ENCODE assay signal across 19 cellular contexts in genomic region chr1:93694833-93695232, GRCh38. TPM values are rescaled to one million over a fixed set of nuclear protein-coding genes. Genes with fewer than 3 reads are reported as not detected.
DNase-seq lines count a peak whose midpoint lies in the region; ATAC-seq and TF ChIP-seq lines count a peak whose summit lies in the region.
"Had no signal": no experiment of that assay in that cellular context is flagged by ENCODE, and none has a peak within 500 bp of the region (broad histone marks: within the 10 kb centered on the region; RNA-seq: fewer than 3 reads in every experiment).

No MANE protein-coding gene starts in this region.

- no peak overlapping the region for H4K5ac ChIP-seq in mesendoderm (ENCODE audit: low read length)

- no peaks in the 10 kb centered on the region for H4K20me1 ChIP-seq in BLaER1

- H2AK5ac ChIP-seq in mesendoderm (ENCODE audit: low read length): peak overlapping the region; percentile 23

- H3K9ac ChIP-seq in BLaER1 (0 out of 2 replicates have a peak overlapping the region, but pooled peaks have one; percentile 3), mesendoderm (ENCODE audit: low read length) (no peak overlapping the region)

- no peak for ATAC-seq in HG03378 (IDR thresholded peaks at IDR 0.05; ENCODE audit: unreplicated experiment)
- ATAC-seq: activated T-cell treated with anti-CD3 and anti-CD28 coated beads, Interleukin-2, amount 50 U/mL, for 72 hours had no signal

- H3K4me1 Mint-ChIP-seq in endothelial cell (ENCODE audit: unreplicated experiment): peaks cover 8% of the 10 kb centered on the region
- H3K4me1 Mint-ChIP-seq: activated CD4-positive, alpha-beta memory T cell treated with anti-CD3 and anti-CD28 coated beads, Interleukin-2, amount 10 ng/mL, durations not matched to agents 7 days and 5 days had no signal

- TF ChIP-seq CTCF in ascending aorta (IDR thresholded peaks at IDR 0.05) (no peak), endothelial cell (IDR thresholded peaks at IDR 0.05; ENCODE audit: unreplicated experiment) (no peak)

- H3K4me1 ChIP-seq in BLaER1 (peaks cover 93% of the 10 kb centered on the region), ascending aorta (peaks cover 5 to 29% of the 10 kb centered on the region in 2 donors), mesendoderm (ENCODE audit: control insufficient read depth, low read depth, low read length) (peaks cover 9% of the 10 kb centered on the region)

- H3K27ac Mint-ChIP-seq in endothelial cell (ENCODE audit: unreplicated experiment): no peak overlapping the region
- H3K27ac Mint-ChIP-seq: activated CD4-positive, alpha-beta memory T cell treated with anti-CD3 and anti-CD28 coated beads, Interleukin-2, amount 10 ng/mL, durations not matched to agents 7 days and 5 days; activated T-cell treated with anti-CD3 and anti-CD28 coated beads, Interleukin-2, amount 50 U/mL, for 72 hours; memory B cell; nephron progenitor cell had no signal

- H3K36me3 ChIP-seq in BLaER1: no peaks in the 10 kb centered on the region
- no peaks in the 10 kb centered on the region for H3K36me3 ChIP-seq in ascending aorta
- H3K36me3 ChIP-seq in mesendoderm (ENCODE audit: control insufficient read depth, insufficient read depth, low read length): no peaks in the 10 kb centered on the region
- H3K36me3 ChIP-seq: BE2C had no signal

- no peaks in the 10 kb centered on the region for H3K79me1 ChIP-seq in mesendoderm (ENCODE audit: low read length)

- H3K27me3 ChIP-seq in BLaER1: no peaks in the 10 kb centered on the region
- no peaks in the 10 kb centered on the region for H3K27me3 ChIP-seq in ascending aorta
- no peaks in the 10 kb centered on the region for H3K27me3 ChIP-seq in mesendoderm (ENCODE audit: insufficient read depth, low read length, poor library complexity)
- H3K27me3 ChIP-seq: BE2C had no signal

- H3K9me3 ChIP-seq in BLaER1 (no peaks in the 10 kb centered on the region), ascending aorta (no peaks in the 10 kb centered on the region)
- H3K9me3 ChIP-seq: BE2C had no signal

- no CpG with 5 or more reads among the region's 4 CpGs for WGBS in mesendoderm (ENCODE audit: extremely low coverage, insufficient coverage, low lambda C conversion rate)

- no peaks in the 10 kb centered on the region for H3K36me3 Mint-ChIP-seq in endothelial cell (ENCODE audit: low read depth, unreplicated experiment)
- H3K36me3 Mint-ChIP-seq: memory B cell had no signal

- H3K4me2 ChIP-seq in BLaER1: peak overlapping the region; percentile 92
- H3K4me2 ChIP-seq in mesendoderm (ENCODE audit: low read length): no peak overlapping the region

- H3K4ac ChIP-seq in mesendoderm (ENCODE audit: low read depth, low read length): no peak overlapping the region

- H3K23ac ChIP-seq in mesendoderm (ENCODE audit: low read length): no peak overlapping the region

- no peak overlapping the region for H3K18ac ChIP-seq in mesendoderm (ENCODE audit: low read length)

- H3K27me3 Mint-ChIP-seq in endothelial cell (ENCODE audit: unreplicated experiment): peaks cover 5% of the 10 kb centered on the region
- H3K27me3 Mint-ChIP-seq: activated CD4-positive, alpha-beta memory T cell treated with anti-CD3 and anti-CD28 coated beads, Interleukin-2, amount 10 ng/mL, durations not matched to agents 7 days and 5 days; memory B cell had no signal

- peak in 1 of 2 donors; percentile 61 for DNase-seq in ascending aorta (ENCODE audit: low spot score in 2 of 2)
- peak; percentile 68 for DNase-seq in mesendoderm
- DNase-seq in kidney glomerular epithelial cell (lab: John Stamatoyannopoulos, UW): no peak
- DNase-seq in endothelial cell (ENCODE audit: low spot score): no peak
- no peak for DNase-seq in epidermal melanocyte (ENCODE audit: insufficient read length, low spot score)
- DNase-seq: activated CD4-positive, alpha-beta memory T cell treated with anti-CD3 and anti-CD28 coated beads, Interleukin-2, amount 10 ng/mL, durations not matched to agents 7 days and 5 days; activated T-cell treated with anti-CD3 and anti-CD28 coated beads, Interleukin-2, amount 50 U/mL, for 72 hours; BE2C; central memory CD4-positive, alpha-beta T cell; DMS79; GOT3; NCI-H2171 treated with DMSO at 0.1 percent for 48 hours; nephron progenitor cell; NK-92 treated with Interleukin-12 subunit alpha and Interleukin-12 subunit beta, amount 100 ng/mL, for 24 hours had no signal

- TF ChIP-seq RAD21 in Ishikawa (IDR thresholded peaks at IDR 0.05; ENCODE audit: low read depth): no peak

- no peak overlapping the region for H2BK120ac ChIP-seq in mesendoderm (ENCODE audit: low read depth, low read length)

- no peak overlapping the region for H4K8ac ChIP-seq in mesendoderm (ENCODE audit: low read depth, low read length)

- H2BK5ac ChIP-seq in mesendoderm (ENCODE audit: low read length): no peak overlapping the region

- no peak overlapping the region for H2BK15ac ChIP-seq in mesendoderm (replicated peaks; ENCODE audit: low read depth)

- H3K56ac ChIP-seq in mesendoderm (ENCODE audit: low read length): no peak overlapping the region

- intact Hi-C loops in ascending aorta (cut with DNase I): loop anchor here (1.0 to 10.0 kb wide), 4 partner anchors 14 to 510 kb away; partner anchors contain the start of genes BCAR3, CCDC18, DR1 and TMED5

- peak overlapping the region; percentile 97 for H3K27ac ChIP-seq in BLaER1
- peak overlapping the region; percentile 74 to 89 for H3K27ac ChIP-seq in ascending aorta
- no peak overlapping the region for H3K27ac ChIP-seq in mesendoderm (ENCODE audit: low read depth, low read length)
- H3K27ac ChIP-seq: SK-N-MC had no signal

- TF ChIP-seq EP300 in Ishikawa (IDR thresholded peaks at IDR 0.05; ENCODE audit: borderline replicate concordance): peak; percentile 25; the same call in 1 of the 2 replicates

- H3K9me3 Mint-ChIP-seq in endothelial cell (ENCODE audit: unreplicated experiment): no peaks in the 10 kb centered on the region
- H3K9me3 Mint-ChIP-seq: activated CD4-positive, alpha-beta memory T cell treated with anti-CD3 and anti-CD28 coated beads, Interleukin-2, amount 10 ng/mL, durations not matched to agents 7 days and 5 days; activated T-cell treated with anti-CD3 and anti-CD28 coated beads, Interleukin-2, amount 50 U/mL, for 72 hours; memory B cell; nephron progenitor cell had no signal

- H3K4me3 ChIP-seq in BLaER1 (no peak overlapping the region), ascending aorta (no peak overlapping the region), mesendoderm (ENCODE audit: low read length) (no peak overlapping the region)
- H3K4me3 ChIP-seq: SK-N-MC had no signal

- H3K4me3 Mint-ChIP-seq in endothelial cell (ENCODE audit: unreplicated experiment): no peak overlapping the region
- H3K4me3 Mint-ChIP-seq: activated CD4-positive, alpha-beta memory T cell treated with anti-CD3 and anti-CD28 coated beads, Interleukin-2, amount 10 ng/mL, durations not matched to agents 7 days and 5 days; activated T-cell treated with anti-CD3 and anti-CD28 coated beads, Interleukin-2, amount 50 U/mL, for 72 hours; memory B cell; nephron progenitor cell had no signal

- no peaks in the 10 kb centered on the region for H3K79me2 ChIP-seq in mesendoderm (ENCODE audit: control insufficient read depth, insufficient read depth, low read length)

TF ChIP-seq in Ishikawa, 13 proteins besides CTCF, POLR2A, EP300 and RAD21 (continues in another document):
- no peak for TF ChIP-seq FOXM1 (IDR thresholded peaks at IDR 0.05; ENCODE audit: borderline replicate concordance, low read depth)
- no peak for TF ChIP-seq YY1 (IDR thresholded peaks at IDR 0.05; ENCODE audit: low read depth)
- no peak for TF ChIP-seq CREB1 (IDR thresholded peaks at IDR 0.05; ENCODE audit: low read depth)
- TF ChIP-seq CEBPB (IDR thresholded peaks at IDR 0.05): no peak
- TF ChIP-seq TAF1 (IDR thresholded peaks at IDR 0.05; ENCODE audit: low read depth): no peak
- TF ChIP-seq, protein P1, sequence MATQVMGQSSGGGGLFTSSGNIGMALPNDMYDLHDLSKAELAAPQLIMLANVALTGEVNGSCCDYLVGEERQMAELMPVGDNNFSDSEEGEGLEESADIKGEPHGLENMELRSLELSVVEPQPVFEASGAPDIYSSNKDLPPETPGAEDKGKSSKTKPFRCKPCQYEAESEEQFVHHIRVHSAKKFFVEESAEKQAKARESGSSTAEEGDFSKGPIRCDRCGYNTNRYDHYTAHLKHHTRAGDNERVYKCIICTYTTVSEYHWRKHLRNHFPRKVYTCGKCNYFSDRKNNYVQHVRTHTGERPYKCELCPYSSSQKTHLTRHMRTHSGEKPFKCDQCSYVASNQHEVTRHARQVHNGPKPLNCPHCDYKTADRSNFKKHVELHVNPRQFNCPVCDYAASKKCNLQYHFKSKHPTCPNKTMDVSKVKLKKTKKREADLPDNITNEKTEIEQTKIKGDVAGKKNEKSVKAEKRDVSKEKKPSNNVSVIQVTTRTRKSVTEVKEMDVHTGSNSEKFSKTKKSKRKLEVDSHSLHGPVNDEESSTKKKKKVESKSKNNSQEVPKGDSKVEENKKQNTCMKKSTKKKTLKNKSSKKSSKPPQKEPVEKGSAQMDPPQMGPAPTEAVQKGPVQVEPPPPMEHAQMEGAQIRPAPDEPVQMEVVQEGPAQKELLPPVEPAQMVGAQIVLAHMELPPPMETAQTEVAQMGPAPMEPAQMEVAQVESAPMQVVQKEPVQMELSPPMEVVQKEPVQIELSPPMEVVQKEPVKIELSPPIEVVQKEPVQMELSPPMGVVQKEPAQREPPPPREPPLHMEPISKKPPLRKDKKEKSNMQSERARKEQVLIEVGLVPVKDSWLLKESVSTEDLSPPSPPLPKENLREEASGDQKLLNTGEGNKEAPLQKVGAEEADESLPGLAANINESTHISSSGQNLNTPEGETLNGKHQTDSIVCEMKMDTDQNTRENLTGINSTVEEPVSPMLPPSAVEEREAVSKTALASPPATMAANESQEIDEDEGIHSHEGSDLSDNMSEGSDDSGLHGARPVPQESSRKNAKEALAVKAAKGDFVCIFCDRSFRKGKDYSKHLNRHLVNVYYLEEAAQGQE (IDR thresholded peaks at IDR 0.05; ENCODE audit: low read depth): no peak
- TF ChIP-seq, protein P2, sequence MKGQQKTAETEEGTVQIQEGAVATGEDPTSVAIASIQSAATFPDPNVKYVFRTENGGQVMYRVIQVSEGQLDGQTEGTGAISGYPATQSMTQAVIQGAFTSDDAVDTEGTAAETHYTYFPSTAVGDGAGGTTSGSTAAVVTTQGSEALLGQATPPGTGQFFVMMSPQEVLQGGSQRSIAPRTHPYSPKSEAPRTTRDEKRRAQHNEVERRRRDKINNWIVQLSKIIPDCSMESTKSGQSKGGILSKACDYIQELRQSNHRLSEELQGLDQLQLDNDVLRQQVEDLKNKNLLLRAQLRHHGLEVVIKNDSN (IDR thresholded peaks at IDR 0.05): 0 out of 2 replicates have a peak, but pooled peaks have one; percentile 2
- TF ChIP-seq ZBTB7A (IDR thresholded peaks at IDR 0.05; ENCODE audit: low read depth): no peak
- no peak for TF ChIP-seq EGR1 (IDR thresholded peaks at IDR 0.05)
- peak; percentile 91 for TF ChIP-seq TEAD4 (IDR thresholded peaks at IDR 0.05)
- TF ChIP-seq, protein P3, sequence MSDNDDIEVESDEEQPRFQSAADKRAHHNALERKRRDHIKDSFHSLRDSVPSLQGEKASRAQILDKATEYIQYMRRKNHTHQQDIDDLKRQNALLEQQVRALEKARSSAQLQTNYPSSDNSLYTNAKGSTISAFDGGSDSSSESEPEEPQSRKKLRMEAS (IDR thresholded peaks at IDR 0.05): no peak

RNA-seq across cellular contexts. Expression of gene BCAR3, which starts 13.2 kb away (rescaled TPM):
- total RNA-seq in ascending aorta (41.0 TPM), endothelial cell (ENCODE audit: unreplicated experiment) (19.9 TPM)
- polyA plus RNA-seq in mesendoderm (2013, experiment 1 of 2): 23.5 TPM
- polyA plus RNA-seq in mesendoderm (2013, experiment 2 of 2): 23.0 TPM
